18 cellular contexts compared by ENCODE assay signal in genomic region chr6:33676416-33677152, GRCh38. TPM values are rescaled to one million over a fixed set of nuclear protein-coding genes. Genes with fewer than 3 reads are reported as not detected.
A peak's percentile ranks its signal among the peaks of the same experiment; 100 is the strongest.
DNase-seq lines count a peak whose midpoint lies in the region; ATAC-seq, FAIRE-seq and TF ChIP-seq lines count a peak whose summit lies in the region.
"Had no signal": no experiment of that assay in that cellular context is flagged by ENCODE, and none has a peak within 500 bp of the region (broad histone marks: within the 10 kb centered on the region; RNA-seq: fewer than 3 reads in every experiment).

No MANE protein-coding gene starts in this region.

- no peaks in the 10 kb centered on the region for H3K27me3 Mint-ChIP-seq in astrocyte (ENCODE audit: low read depth, unreplicated experiment)
- H3K27me3 Mint-ChIP-seq in nephron progenitor cell (ENCODE audit: low read depth, poor library complexity): peaks cover 6% of the 10 kb centered on the region
- H3K27me3 Mint-ChIP-seq in activated T-cell treated with anti-CD3 and anti-CD28 coated beads, Interleukin-2, amount 50 U/mL, for 4 hours (ENCODE audit: low read depth): no peaks in the 10 kb centered on the region

- TF ChIP-seq EP300 in SK-N-SH (IDR thresholded peaks at IDR 0.05; ENCODE audit: borderline replicate concordance in 1 of 2, low read depth in 1 of 2, low read length in 1 of 2) (no peak), tibial nerve (IDR thresholded peaks at IDR 0.05) (no peak)

- DNase-seq in SK-N-SH (no peak), astrocyte (ENCODE audit: low read depth) (no peak), nephron progenitor cell (no peak), amniotic stem cell (lab: John Stamatoyannopoulos, UW) (no peak), tibial nerve (ENCODE audit: low spot score in 2 of 2) (no peak), NCI-H2227 treated with DMSO at 0.1 percent for 48 hours (lab: John Stamatoyannopoulos, UW) (no peak)
- no peak for DNase-seq in activated T-cell treated with anti-CD3 and anti-CD28 coated beads, Interleukin-2, amount 50 U/mL, for 4 hours
- DNase-seq: DMS79, NCI-H1048, NCI-H226, NCI-H526, OCI-M1 had no signal

- TF ChIP-seq CTCF in SK-N-SH (IDR thresholded peaks at IDR 0.05): no peak
- no peak for TF ChIP-seq CTCF in astrocyte (IDR thresholded peaks at IDR 0.05; ENCODE audit: insufficient read depth, low read depth, low read length)
- no peak for TF ChIP-seq CTCF in nephron progenitor cell (IDR thresholded peaks at IDR 0.05)
- no peak for TF ChIP-seq CTCF in tibial nerve (IDR thresholded peaks at IDR 0.05)

- H3K4me3 Mint-ChIP-seq in astrocyte (ENCODE audit: unreplicated experiment): no peak overlapping the region
- no peak overlapping the region for H3K4me3 Mint-ChIP-seq in nephron progenitor cell
- H3K4me3 Mint-ChIP-seq in activated T-cell treated with anti-CD3 and anti-CD28 coated beads, Interleukin-2, amount 50 U/mL, for 4 hours: no peak overlapping the region
- H3K4me3 Mint-ChIP-seq: CD14-positive monocyte had no signal

- no peak overlapping the region for H2AFZ ChIP-seq in SK-N-SH (ENCODE audit: low read depth)
- no peak overlapping the region for H2AFZ ChIP-seq in astrocyte (ENCODE audit: low read depth, low read length)

- POLR2A ChIA-PET in SK-N-SH (lab: Yijun Ruan, JAX): no interaction called here

- H3K27ac Mint-ChIP-seq in astrocyte (ENCODE audit: unreplicated experiment) (no peak overlapping the region), nephron progenitor cell (peak overlapping the region; percentile 54)
- H3K27ac Mint-ChIP-seq: CD14-positive monocyte had no signal

- H4K20me1 ChIP-seq in SK-N-SH (ENCODE audit: insufficient read depth): no peaks in the 10 kb centered on the region
- no peaks in the 10 kb centered on the region for H4K20me1 ChIP-seq in astrocyte (ENCODE audit: insufficient read depth, low read length)

- ATAC-seq in SK-N-SH treated with all-trans-retinoic acid at 6 μM for 48 hours: no peak
- no peak for ATAC-seq in activated T-cell treated with anti-CD3 and anti-CD28 coated beads, Interleukin-2, amount 50 U/mL, for 4 hours
- ATAC-seq: GM12878, HCT116 had no signal

- WGBS in SK-N-SH (ENCODE audit: low lambda C conversion rate): 93% methylated on average over 11 of the region's 16 CpGs
- 68 to 76% methylated on average over 16 of the region's 16 CpGs for WGBS in tibial nerve, 2 donors

- H3K36me3 Mint-ChIP-seq in astrocyte (ENCODE audit: low read depth, unreplicated experiment): peaks cover 29% of the 10 kb centered on the region
- H3K36me3 Mint-ChIP-seq in nephron progenitor cell (ENCODE audit: low read depth): no peaks in the 10 kb centered on the region
- peaks cover 46% of the 10 kb centered on the region for H3K36me3 Mint-ChIP-seq in activated T-cell treated with anti-CD3 and anti-CD28 coated beads, Interleukin-2, amount 50 U/mL, for 4 hours (ENCODE audit: insufficient read depth)

- no peak for FAIRE-seq in astrocyte (lab: Jason Lieb, UNC)
- FAIRE-seq: GM12878, GM19239 had no signal

- CTCF ChIA-PET in SK-N-SH (lab: Yijun Ruan, JAX): interaction anchor here (0.7 to 2.5 kb wide), 2 partner anchors 21 to 26 kb away, joined by 3 to 7 read pairs; no protein-coding TSS in a partner anchor

- H3K9me3 Mint-ChIP-seq in astrocyte (ENCODE audit: unreplicated experiment): no peaks in the 10 kb centered on the region
- no peaks in the 10 kb centered on the region for H3K9me3 Mint-ChIP-seq in nephron progenitor cell
- H3K9me3 Mint-ChIP-seq in activated T-cell treated with anti-CD3 and anti-CD28 coated beads, Interleukin-2, amount 50 U/mL, for 4 hours: no peaks in the 10 kb centered on the region
- H3K9me3 Mint-ChIP-seq: CD14-positive monocyte had no signal

- H3K27me3 ChIP-seq in SK-N-SH (ENCODE audit: insufficient read depth) (no peaks in the 10 kb centered on the region), astrocyte (ENCODE audit: insufficient read depth, low read length) (no peaks in the 10 kb centered on the region), tibial nerve (no peaks in the 10 kb centered on the region)

- peaks cover 0 to 4% of the 10 kb centered on the region in 2 experiments; a peak in 3 of 4 replicates for H3K4me1 ChIP-seq in SK-N-SH (ENCODE audit: control insufficient read depth in 1 of 2, insufficient read depth in 2 of 2, low read depth in 1 of 2, low read length in 1 of 2)
- H3K4me1 ChIP-seq in astrocyte (ENCODE audit: insufficient read depth, low read length): peaks cover 28% of the 10 kb centered on the region
- H3K4me1 ChIP-seq in tibial nerve: peaks cover 0 to 22% (median 4%) of the 10 kb centered on the region in 4 donors

- no peaks in the 10 kb centered on the region for H3F3A ChIP-seq in SK-N-SH (replicated peaks; ENCODE audit: insufficient read depth)

- peaks cover 15% of the 10 kb centered on the region for H3K4me1 Mint-ChIP-seq in astrocyte (ENCODE audit: low read depth, unreplicated experiment)
- H3K4me1 Mint-ChIP-seq in nephron progenitor cell: peaks cover 37% of the 10 kb centered on the region
- no peaks in the 10 kb centered on the region for H3K4me1 Mint-ChIP-seq in activated T-cell treated with anti-CD3 and anti-CD28 coated beads, Interleukin-2, amount 50 U/mL, for 4 hours (ENCODE audit: low read depth)
- H3K4me1 Mint-ChIP-seq: CD14-positive monocyte had no signal

- H3K4me2 ChIP-seq in SK-N-SH (peak overlapping the region; percentile 47; the same call in 1 of the 2 replicates), astrocyte (ENCODE audit: low read length) (peak overlapping the region; percentile 12)

- H3K9ac ChIP-seq in SK-N-SH: no peak overlapping the region
- no peak overlapping the region for H3K9ac ChIP-seq in astrocyte (ENCODE audit: low read length)

- no peak for TF ChIP-seq POLR2A in tibial nerve (IDR thresholded peaks at IDR 0.05)

- TF ChIP-seq RAD21 in SK-N-SH (IDR thresholded peaks at IDR 0.05; ENCODE audit: low read length): no peak

- no peaks in the 10 kb centered on the region for H3K36me3 ChIP-seq in SK-N-SH (replicated peaks in 1 of 2; ENCODE audit: control insufficient read depth in 1 of 2, insufficient read depth in 2 of 2, low read length in 1 of 2)
- no peaks in the 10 kb centered on the region for H3K36me3 ChIP-seq in astrocyte (ENCODE audit: insufficient read depth, low read length)
- peaks cover 2 to 90% (median 20%) of the 10 kb centered on the region in 3 donors for H3K36me3 ChIP-seq in tibial nerve

- H3K4me3 ChIP-seq in SK-N-SH (ENCODE audit: low read depth in 2 of 2, low read length in 1 of 2): no peak overlapping the region
- H3K4me3 ChIP-seq in astrocyte (ENCODE audit: insufficient read depth, low read depth, low read length): no peak overlapping the region
- no peak overlapping the region for H3K4me3 ChIP-seq in tibial nerve
- H3K4me3 ChIP-seq: GM12878 had no signal

- H3K9me3 ChIP-seq in SK-N-SH (no peaks in the 10 kb centered on the region), astrocyte (ENCODE audit: insufficient read depth, low read depth, low read length) (no peaks in the 10 kb centered on the region), tibial nerve (no peaks in the 10 kb centered on the region)

- H3K79me2 ChIP-seq in SK-N-SH (ENCODE audit: insufficient read depth): no peaks in the 10 kb centered on the region
- no peaks in the 10 kb centered on the region for H3K79me2 ChIP-seq in astrocyte (ENCODE audit: insufficient read depth, low read length)

- no peaks in the 10 kb centered on the region for H3K9me2 ChIP-seq in SK-N-SH

- H3K27ac ChIP-seq in SK-N-SH (ENCODE audit: low read depth in 2 of 2, low read length in 1 of 2) (peak overlapping the region in 1 of 2 experiments; percentile 36; a peak in 1 of 4 replicates), astrocyte (ENCODE audit: low read depth, low read length) (no peak overlapping the region), tibial nerve (peak overlapping the region in 2 of 4 donors; percentile 3 to 40)
- H3K27ac ChIP-seq: 22Rv1 had no signal

TF ChIP-seq in SK-N-SH, 30 proteins besides CTCF, POLR2A, EP300 and RAD21 (continues in another document):
- TF ChIP-seq, protein P1, sequence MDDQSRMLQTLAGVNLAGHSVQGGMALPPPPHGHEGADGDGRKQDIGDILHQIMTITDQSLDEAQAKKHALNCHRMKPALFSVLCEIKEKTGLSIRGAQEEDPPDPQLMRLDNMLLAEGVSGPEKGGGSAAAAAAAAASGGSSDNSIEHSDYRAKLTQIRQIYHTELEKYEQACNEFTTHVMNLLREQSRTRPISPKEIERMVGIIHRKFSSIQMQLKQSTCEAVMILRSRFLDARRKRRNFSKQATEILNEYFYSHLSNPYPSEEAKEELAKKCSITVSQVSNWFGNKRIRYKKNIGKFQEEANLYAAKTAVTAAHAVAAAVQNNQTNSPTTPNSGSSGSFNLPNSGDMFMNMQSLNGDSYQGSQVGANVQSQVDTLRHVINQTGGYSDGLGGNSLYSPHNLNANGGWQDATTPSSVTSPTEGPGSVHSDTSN (IDR thresholded peaks at IDR 0.05): no peak

TF ChIP-seq in SK-N-SH treated with all-trans-retinoic acid at 6 μM for 48 hours, 23 proteins besides CTCF, POLR2A, EP300 and RAD21 (continues in another document):
- TF ChIP-seq ZC3H10 (CRISPR knock-in tag; IDR thresholded peaks at IDR 0.05) (no peak), TOX (CRISPR knock-in tag; IDR thresholded peaks at IDR 0.05; ENCODE audit: borderline replicate concordance) (no peak), SNAI2 (CRISPR knock-in tag; IDR thresholded peaks at IDR 0.05) (no peak), PPARA (CRISPR knock-in tag; IDR thresholded peaks at IDR 0.05; ENCODE audit: borderline replicate concordance) (no peak)

RNA-seq across cellular contexts. Expression of gene UQCC2, which starts 34.9 kb away (rescaled TPM):
- 49.8 and 59.0 TPM in 2 replicates for polyA plus RNA-seq in SK-N-SH (2012; rRNA removed)
- 43.2 and 47.9 TPM in 2 replicates for polyA plus RNA-seq in SK-N-SH (2012; cell fraction: cytosol; rRNA removed)
- 37.4 and 42.0 TPM in 2 replicates for polyA plus RNA-seq in SK-N-SH (2012; cell fraction: nucleus; rRNA removed)
- 70.2 and 79.1 TPM in 2 replicates for total RNA-seq in astrocyte
- total RNA-seq in activated T-cell treated with anti-CD3 and anti-CD28 coated beads, Interleukin-2, amount 50 U/mL, for 4 hours: 100 to 1,000 TPM; 108 to 142 (median 110) TPM
- 10 to 100 TPM; 14.5 to 29.7 (median 23.4) TPM for total RNA-seq in tibial nerve

RNA-seq across cellular contexts. Expression of gene ITPR3, which starts 55.5 kb away (rescaled TPM):
- 4.7 and 8.1 TPM in 2 replicates for polyA plus RNA-seq in SK-N-SH (2012; rRNA removed)
- polyA plus RNA-seq in SK-N-SH (2012; cell fraction: cytosol; rRNA removed): 1.9 and 3.7 TPM in 2 replicates
- 22.6 and 23.4 TPM in 2 replicates for polyA plus RNA-seq in SK-N-SH (2012; cell fraction: nucleus; rRNA removed)
- total RNA-seq in astrocyte: 17.7 and 21.3 TPM in 2 replicates
- 10 to 100 TPM; 34.6 to 37.2 (median 35.5) TPM for total RNA-seq in activated T-cell treated with anti-CD3 and anti-CD28 coated beads, Interleukin-2, amount 50 U/mL, for 4 hours
- total RNA-seq in tibial nerve: 100 to 1,000 TPM in 2 of 4 donors, 10 to 100 TPM in 2; 76.8 to 101 (median 93.9) TPM
- polyA plus RNA-seq: CD14-positive monocyte had no signal
